Comparison of ENCODE assay signal across 9 cellular contexts in the genomic region with DNA sequence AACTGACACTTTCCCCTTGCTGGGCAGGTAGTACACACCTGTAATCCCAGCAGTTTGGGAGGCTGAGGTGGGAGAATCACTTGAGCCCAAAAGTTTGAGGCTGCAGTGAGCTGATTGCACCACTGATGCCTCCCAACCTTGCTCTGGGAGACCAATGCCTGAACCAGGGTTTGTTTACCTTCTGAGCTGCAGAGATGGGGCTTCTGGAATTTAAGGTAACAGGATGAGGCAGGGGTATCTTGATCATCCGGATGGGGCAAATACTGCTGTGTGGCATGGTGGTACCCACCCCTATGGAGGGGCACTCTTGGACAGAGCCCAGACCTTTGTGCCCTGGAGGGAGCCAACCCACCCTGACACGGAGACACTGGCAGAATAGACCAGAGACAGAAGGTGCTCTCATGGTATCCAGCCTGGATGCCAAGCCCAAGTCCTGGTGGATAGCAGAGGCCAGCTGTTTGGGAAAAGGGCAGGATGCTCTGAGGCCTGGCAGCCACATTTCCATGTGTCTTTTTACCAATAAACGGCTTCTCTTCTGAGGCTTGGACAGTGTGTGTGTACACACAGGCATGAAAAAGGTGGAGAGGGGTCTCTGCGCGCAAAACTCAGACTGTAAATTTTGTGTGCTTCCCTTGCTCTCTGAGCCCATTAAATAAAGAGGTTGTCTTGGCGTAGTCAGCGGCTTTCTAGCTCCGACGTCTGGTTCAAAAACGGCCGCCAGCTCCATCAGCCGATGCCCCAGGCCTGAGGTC. TPM values are rescaled to one million over a fixed set of nuclear protein-coding genes. Genes with fewer than 3 reads are reported as not detected.
DNase-seq lines count a peak whose midpoint lies in the region; ATAC-seq and TF ChIP-seq lines count a peak whose summit lies in the region.
"Had no signal": no experiment of that assay in that cellular context is flagged by ENCODE, and none has a peak within 500 bp of the region (broad histone marks: within the 10 kb centered on the region; RNA-seq: fewer than 3 reads in every experiment).

No MANE protein-coding gene starts in this region.

- peak overlapping the region; percentile 59 for H3K4me3 ChIP-seq in H7 (ENCODE audit: insufficient read depth, low read depth, low read length)
- H3K4me3 ChIP-seq in SU-DHL-6 (ENCODE audit: insufficient read depth, low read length, poor library complexity, severe bottlenecking): no peak overlapping the region
- peak overlapping the region; percentile 64 to 77 for H3K4me3 ChIP-seq in gastroesophageal sphincter
- peak overlapping the region; percentile 78 to 85 (median 79) for H3K4me3 ChIP-seq in skeletal muscle tissue (ENCODE audit: low read length in 3 of 3)

- no peaks in the 10 kb centered on the region for H4K20me1 ChIP-seq in SU-DHL-6 (ENCODE audit: low read depth, low read length)

- no peak for TF ChIP-seq POLR2A in gastroesophageal sphincter (IDR thresholded peaks at IDR 0.05)

- TF ChIP-seq CTCF in SU-DHL-6 (IDR thresholded peaks at IDR 0.05; ENCODE audit: insufficient read depth, low read length, poor library complexity, severe bottlenecking): no peak
- TF ChIP-seq CTCF in gastroesophageal sphincter (IDR thresholded peaks at IDR 0.05): no peak

- H3K27me3 ChIP-seq in H7 (ENCODE audit: control insufficient read depth, insufficient read depth, low read length) (no peaks in the 10 kb centered on the region), SU-DHL-6 (ENCODE audit: low read length) (no peaks in the 10 kb centered on the region), gastroesophageal sphincter (no peaks in the 10 kb centered on the region), skeletal muscle tissue (ENCODE audit: control insufficient read depth in 3 of 3, insufficient read depth in 3 of 3, low read length in 3 of 3) (no peaks in the 10 kb centered on the region)

- WGBS in gastroesophageal sphincter (ENCODE audit: low coverage in 1 of 2), 2 donors: 33% methylated on average over 4 of the region's 12 CpGs; no CpG with 5 or more reads in 1 of the 2 donors

- ATAC-seq in gastroesophageal sphincter (no peak), GM18517 (IDR thresholded peaks at IDR 0.05; ENCODE audit: unreplicated experiment) (no peak), HG03139 (IDR thresholded peaks at IDR 0.05; ENCODE audit: unreplicated experiment) (no peak)

- peak; percentile 46 for DNase-seq in H7
- DNase-seq in GDM1 (lab: John Stamatoyannopoulos, UW): no peak
- DNase-seq in hippocampal formation (lab: John Stamatoyannopoulos, UW): no peak

- H3K36me3 ChIP-seq in H7 (replicated peaks; ENCODE audit: control insufficient read depth, insufficient read depth, low read length): peaks cover 8% of the 10 kb centered on the region
- H3K36me3 ChIP-seq in SU-DHL-6 (ENCODE audit: low read length): no peaks in the 10 kb centered on the region
- peaks cover 0 to 20% of the 10 kb centered on the region in 2 donors for H3K36me3 ChIP-seq in gastroesophageal sphincter
- H3K36me3 ChIP-seq in skeletal muscle tissue (ENCODE audit: control insufficient read depth in 3 of 3, insufficient read depth in 3 of 3, low read length in 3 of 3): peaks cover 5 to 11% (median 9%) of the 10 kb centered on the region in 3 donors

- H3K9ac ChIP-seq in SU-DHL-6 (ENCODE audit: low read length) (peak overlapping the region; percentile 23), skeletal muscle tissue (ENCODE audit: low read depth in 1 of 3, low read length in 3 of 3) (peak overlapping the region; percentile 85 to 92 (median 86))
- H3K9ac ChIP-seq: KMS-11 had no signal

- H3F3A ChIP-seq in SU-DHL-6 (ENCODE audit: insufficient read depth): peaks cover 8% of the 10 kb centered on the region; the same call in 1 of the 2 replicates

- H3K9me3 ChIP-seq in SU-DHL-6 (ENCODE audit: insufficient read depth, low read length) (no peaks in the 10 kb centered on the region), gastroesophageal sphincter (no peaks in the 10 kb centered on the region), skeletal muscle tissue (ENCODE audit: control insufficient read depth in 3 of 3, low read length in 3 of 3) (no peaks in the 10 kb centered on the region)

- no peak overlapping the region for H2AFZ ChIP-seq in SU-DHL-6 (ENCODE audit: low read depth, low read length, severe bottlenecking)

- H3K27ac ChIP-seq in SU-DHL-6 (ENCODE audit: low read depth, low read length) (no peak overlapping the region), gastroesophageal sphincter (peak overlapping the region; percentile 76 to 95 (median 86)), skeletal muscle tissue (ENCODE audit: low read depth, low read length) (peak overlapping the region; percentile 72)
- H3K27ac ChIP-seq: KMS-11 had no signal

- H3K9me2 ChIP-seq in SU-DHL-6 (replicated peaks; ENCODE audit: insufficient read depth, low read length): no peaks in the 10 kb centered on the region

- H3K79me2 ChIP-seq in SU-DHL-6 (ENCODE audit: insufficient read depth, low read length): peaks cover 13% of the 10 kb centered on the region; the same call in 1 of the 2 replicates

- H3K4me1 ChIP-seq in gastroesophageal sphincter: peaks cover 0 to 60% (median 6%) of the 10 kb centered on the region in 3 donors
- peaks cover 15 to 22% (median 17%) of the 10 kb centered on the region in 3 donors for H3K4me1 ChIP-seq in skeletal muscle tissue (ENCODE audit: control insufficient read depth in 3 of 3, insufficient read depth in 3 of 3, low read length in 3 of 3)

- no peak for TF ChIP-seq EP300 in gastroesophageal sphincter (IDR thresholded peaks at IDR 0.05)

- H3K4me2 ChIP-seq in SU-DHL-6 (ENCODE audit: low read depth, low read length, poor library complexity, severe bottlenecking): peak overlapping the region; percentile 39
- H3K4me2 ChIP-seq: KMS-11 had no signal

RNA-seq across cellular contexts. Expression of a gene that starts 4.4 kb away (rescaled TPM):
- total RNA-seq in H7 (2014; rRNA removed; shearing (Covaris generic)): 38.8 and 46.3 TPM in 2 replicates
- 10 to 100 TPM in 3 of 4 donors, 1 to 10 TPM in 1; 7.9 to 17.5 (median 12.2) TPM for total RNA-seq in gastroesophageal sphincter
- 6.3 TPM for total RNA-seq in skeletal muscle tissue

RNA-seq across cellular contexts. Expression of a gene that starts 7.8 kb away (rescaled TPM):
- total RNA-seq in H7 (2014; rRNA removed; shearing (Covaris generic)): 10.6 and 13.5 TPM in 2 replicates
- 10 to 100 TPM; 17.6 to 29.3 (median 19.5) TPM for total RNA-seq in gastroesophageal sphincter
- 5.2 TPM for total RNA-seq in skeletal muscle tissue

RNA-seq across cellular contexts. Expression of a gene that starts 17.2 kb away (rescaled TPM):
- total RNA-seq in H7 (2014; rRNA removed; shearing (Covaris generic)): 0.18 and 0.80 TPM in 2 replicates
- total RNA-seq in gastroesophageal sphincter (1 to 10 TPM in 2 of 4 donors, under 1 TPM in 2; 0.59 to 2.2 (median 1.2) TPM), skeletal muscle tissue (0.52 TPM)

RNA-seq across cellular contexts. Expression of a gene that starts 25.0 kb away (rescaled TPM):
- total RNA-seq in H7 (2014; rRNA removed; shearing (Covaris generic)): 3.4 TPM in 1 of 2 replicates, not detected in the other
- not detected for total RNA-seq in gastroesophageal sphincter
- total RNA-seq in skeletal muscle tissue: 12,119 TPM

RNA-seq across cellular contexts. Expression of a gene that starts 29.3 kb away (rescaled TPM):
- 35.8 and 38.4 TPM in 2 replicates for total RNA-seq in H7 (2014; rRNA removed; shearing (Covaris generic))
- total RNA-seq in gastroesophageal sphincter: 10 to 100 TPM; 17.1 to 40.9 (median 20.4) TPM
- 24.5 TPM for total RNA-seq in skeletal muscle tissue
